ENCODE assay signal across 21 cellular contexts in the genomic region with DNA sequence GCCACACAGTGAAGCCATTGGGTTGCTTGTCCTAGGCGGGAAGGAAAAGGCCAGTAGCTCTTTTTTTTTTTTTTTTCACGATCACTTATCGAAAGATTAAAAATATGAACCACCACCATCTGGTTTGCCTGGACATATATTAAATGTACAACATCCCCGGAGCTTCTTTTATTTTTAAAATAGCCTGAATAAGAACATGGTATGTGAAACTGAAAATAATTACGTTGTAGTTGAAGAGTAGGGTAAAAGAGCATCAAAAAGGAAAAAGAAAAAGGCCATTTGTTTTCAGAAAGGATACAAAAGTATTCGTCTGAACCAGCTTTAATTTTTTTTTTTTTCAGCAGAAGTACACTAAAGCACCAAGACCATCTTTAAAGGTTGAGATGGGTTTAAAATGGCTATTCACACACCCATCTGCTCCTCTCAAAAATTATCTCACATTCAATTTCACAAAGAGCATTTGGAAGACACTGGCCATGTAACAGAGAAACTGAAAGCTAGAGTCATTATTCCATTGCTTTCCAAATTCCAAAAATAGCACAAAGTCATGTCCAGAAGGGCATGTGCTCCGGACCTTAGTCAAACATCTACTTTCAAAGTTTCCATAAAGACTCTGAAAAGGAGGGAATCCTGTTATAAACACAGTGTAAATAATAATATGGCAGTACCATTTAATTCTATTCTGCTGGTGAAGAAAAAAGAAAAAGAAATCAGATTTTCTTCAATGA.
DNase-seq lines count a peak whose midpoint lies in the region; ATAC-seq, FAIRE-seq and TF ChIP-seq lines count a peak whose summit lies in the region.
"Had no signal": no experiment of that assay in that cellular context is flagged by ENCODE, and none has a peak within 500 bp of the region (broad histone marks: within the 10 kb centered on the region; RNA-seq: fewer than 3 reads in every experiment).

No MANE protein-coding gene starts in this region.

- no peak overlapping the region for H3K4me3 ChIP-seq in heart left ventricle
- no peak overlapping the region for H3K4me3 ChIP-seq in right atrium auricular region
- H3K4me3 ChIP-seq in HepG2 (replicated peaks in 1 of 3; ENCODE audit: insufficient read depth in 1 of 3, low read depth in 2 of 3, low read length in 3 of 3): peak overlapping the region in 1 of 3 experiments; percentile 9; a peak in 2 of 6 replicates
- no peak overlapping the region for H3K4me3 ChIP-seq in BE2C (ENCODE audit: low read depth, low read length)
- H3K4me3 ChIP-seq: A549, GM23338, PC-9 had no signal

- intact Hi-C loops in heart left ventricle (cut with DNase I) (loop anchor here in 1 of 10 donors (10.0 kb wide), 1 partner anchor 64 kb away; no protein-coding TSS in a partner anchor), HepG2 (cut with micrococcal nuclease; ENCODE audit: unreplicated experiment) (no loop called here)

- H3K4me1 ChIP-seq in heart left ventricle (peaks cover 0 to 7% (median 0%) of the 10 kb centered on the region in 12 donors), right atrium auricular region (no peaks in the 10 kb centered on the region), HepG2 (ENCODE audit: insufficient read depth, low read length) (peaks cover 15% of the 10 kb centered on the region), BE2C (no peaks in the 10 kb centered on the region)
- H3K4me1 ChIP-seq: A549 had no signal

- CTCF ChIA-PET in HepG2 (lab: Yijun Ruan, JAX; ENCODE audit: low intra/inter-chr PET ratio, low total read pairs): no interaction called here

- no peak for TF ChIP-seq RAD21 in HepG2 (CRISPR knock-in tag; IDR thresholded peaks at IDR 0.05)

- H3K27me3 ChIP-seq in heart left ventricle: no peaks in the 10 kb centered on the region
- no peaks in the 10 kb centered on the region for H3K27me3 ChIP-seq in right atrium auricular region
- H3K27me3 ChIP-seq in HepG2 (ENCODE audit: control insufficient read depth in 1 of 2, insufficient read depth in 2 of 2, low read length in 2 of 2): no peaks in the 10 kb centered on the region
- H3K27me3 ChIP-seq in BE2C: no peaks in the 10 kb centered on the region

- H3K79me2 ChIP-seq in HepG2 (ENCODE audit: insufficient read depth, low read length): no peaks in the 10 kb centered on the region

- ATAC-seq in heart left ventricle (peak in 3 of 4 donors; percentile 36 to 71 (median 67)), HepG2 (peak; percentile 35; the same call in 1 of the 3 replicates), GM21737 (IDR thresholded peaks at IDR 0.05; ENCODE audit: unreplicated experiment) (no peak)
- ATAC-seq in activated naive CD8-positive, alpha-beta T cell treated with anti-CD3 and anti-CD28 coated beads, Interleukin-2, amount 50 U/mL, for 24 hours: no peak
- ATAC-seq: A549, GM23338 had no signal

- no peak overlapping the region for H2AFZ ChIP-seq in HepG2 (ENCODE audit: low read length)
- H2AFZ ChIP-seq: PC-9 had no signal

- no peak for DNase-seq in heart left ventricle
- no peak for DNase-seq in right atrium auricular region (ENCODE audit: low spot score)
- DNase-seq in glutamatergic neuron: no peak
- no peak for DNase-seq in HepG2 (ENCODE audit: low spot score)
- DNase-seq in activated naive CD8-positive, alpha-beta T cell treated with anti-CD3 and anti-CD28 coated beads, Interleukin-2, amount 50 U/mL, for 24 hours: no peak
- no peak for DNase-seq in BE2C
- DNase-seq in A172 (ENCODE audit: low spot score): no peak
- DNase-seq: AML-193; CD4-positive, CD25-positive, alpha-beta regulatory T cell; DMS79; KG1; NCI-H1105 treated with DMSO at 0.1 percent for 48 hours; NCI-H187; NCI-H69; PC-9 had no signal

- H3K9ac ChIP-seq in HepG2 (ENCODE audit: insufficient read depth, low read depth, low read length): no peak overlapping the region

- no peaks in the 10 kb centered on the region for H3K36me3 Mint-ChIP-seq in glutamatergic neuron (ENCODE audit: unreplicated experiment)
- no peaks in the 10 kb centered on the region for H3K36me3 Mint-ChIP-seq in activated naive CD8-positive, alpha-beta T cell treated with anti-CD3 and anti-CD28 coated beads, Interleukin-2, amount 50 U/mL, for 24 hours (ENCODE audit: low read depth)
- H3K36me3 Mint-ChIP-seq: CD4-positive, CD25-positive, alpha-beta regulatory T cell had no signal

- POLR2A ChIA-PET in HepG2 (lab: Yijun Ruan, JAX): interaction anchor here (1.0 kb wide), 1 partner anchor 10 kb away, joined by 4 read pairs; no protein-coding TSS in a partner anchor

- no peaks in the 10 kb centered on the region for H3K9me3 Mint-ChIP-seq in glutamatergic neuron (ENCODE audit: unreplicated experiment)
- no peaks in the 10 kb centered on the region for H3K9me3 Mint-ChIP-seq in activated naive CD8-positive, alpha-beta T cell treated with anti-CD3 and anti-CD28 coated beads, Interleukin-2, amount 50 U/mL, for 24 hours
- H3K9me3 Mint-ChIP-seq: GM23338 had no signal

- H3K9me3 ChIP-seq in heart left ventricle: no peaks in the 10 kb centered on the region
- no peaks in the 10 kb centered on the region for H3K9me3 ChIP-seq in right atrium auricular region
- peaks cover 4% of the 10 kb centered on the region; the same call in 1 of the 2 replicates for H3K9me3 ChIP-seq in HepG2 (ENCODE audit: low read length)
- no peaks in the 10 kb centered on the region for H3K9me3 ChIP-seq in BE2C
- H3K9me3 ChIP-seq: A549 had no signal

- BruUV-seq in HepG2 (replicated peaks; lab: Mats Ljungman, UMichigan): no TSS peak

- H3K4me1 Mint-ChIP-seq in glutamatergic neuron (ENCODE audit: low read depth, unreplicated experiment): peaks cover 17% of the 10 kb centered on the region
- no peaks in the 10 kb centered on the region for H3K4me1 Mint-ChIP-seq in activated naive CD8-positive, alpha-beta T cell treated with anti-CD3 and anti-CD28 coated beads, Interleukin-2, amount 50 U/mL, for 24 hours
- H3K4me1 Mint-ChIP-seq: CD4-positive, CD25-positive, alpha-beta regulatory T cell had no signal

- FAIRE-seq in HepG2 (lab: Jason Lieb, UNC): no peak
- FAIRE-seq: A549, G401.6, GM12892, GM19239 had no signal

- peak overlapping the region; percentile 36 for H3K27ac Mint-ChIP-seq in glutamatergic neuron (ENCODE audit: unreplicated experiment)
- H3K27ac Mint-ChIP-seq in activated naive CD8-positive, alpha-beta T cell treated with anti-CD3 and anti-CD28 coated beads, Interleukin-2, amount 50 U/mL, for 24 hours: no peak overlapping the region
- H3K27ac Mint-ChIP-seq: CD4-positive, CD25-positive, alpha-beta regulatory T cell; GM23338 had no signal

- in situ Hi-C loops in HepG2 (cut with HindIII; ENCODE audit: extremely low pct_ligation_motif_present, low pct_unique_long_range_greater_than_20kb): no loop called here

- TF ChIP-seq EP300 in HepG2 (IDR thresholded peaks at IDR 0.05; ENCODE audit: low read depth in 2 of 2, low read length in 2 of 2) (no peak), HepG2 (CRISPR knock-in tag; IDR thresholded peaks at IDR 0.05; ENCODE audit: borderline replicate concordance) (no peak)

- H3K36me3 ChIP-seq in heart left ventricle: no peaks in the 10 kb centered on the region
- no peaks in the 10 kb centered on the region for H3K36me3 ChIP-seq in right atrium auricular region
- H3K36me3 ChIP-seq in HepG2 (replicated peaks in 1 of 2; ENCODE audit: control insufficient read depth in 1 of 2, insufficient read depth in 2 of 2, low read length in 2 of 2): no peaks in the 10 kb centered on the region
- no peaks in the 10 kb centered on the region for H3K36me3 ChIP-seq in BE2C

- H3K4me3 Mint-ChIP-seq in glutamatergic neuron (ENCODE audit: unreplicated experiment): peak overlapping the region; percentile 40
- no peak overlapping the region for H3K4me3 Mint-ChIP-seq in activated naive CD8-positive, alpha-beta T cell treated with anti-CD3 and anti-CD28 coated beads, Interleukin-2, amount 50 U/mL, for 24 hours
- H3K4me3 Mint-ChIP-seq: CD4-positive, CD25-positive, alpha-beta regulatory T cell; GM23338 had no signal

- no peaks in the 10 kb centered on the region for H4K20me1 ChIP-seq in HepG2 (ENCODE audit: insufficient read depth, low read length)

- H3K27me3 Mint-ChIP-seq in glutamatergic neuron (ENCODE audit: unreplicated experiment): no peaks in the 10 kb centered on the region
- no peaks in the 10 kb centered on the region for H3K27me3 Mint-ChIP-seq in activated naive CD8-positive, alpha-beta T cell treated with anti-CD3 and anti-CD28 coated beads, Interleukin-2, amount 50 U/mL, for 24 hours
- H3K27me3 Mint-ChIP-seq: CD4-positive, CD25-positive, alpha-beta regulatory T cell had no signal

- WGBS in heart left ventricle, 4 donors: 66 to 78% (median 69%) methylated on average over 7 of the region's 7 CpGs
- 26% methylated on average over 7 of the region's 7 CpGs for WGBS in HepG2 (ENCODE audit: low lambda C conversion rate)

- H3K4me2 ChIP-seq in HepG2 (ENCODE audit: low read depth, low read length): peak overlapping the region; percentile 19; the same call in 1 of the 2 replicates
- H3K4me2 ChIP-seq: A549, GM23338, PC-9 had no signal

- TF ChIP-seq CTCF in heart left ventricle (IDR thresholded peaks at IDR 0.05): no peak
- no peak for TF ChIP-seq CTCF in right atrium auricular region (IDR thresholded peaks at IDR 0.05)
- TF ChIP-seq CTCF in glutamatergic neuron (IDR thresholded peaks at IDR 0.05; ENCODE audit: partially characterized antibody, unreplicated experiment): no peak
- no peak for TF ChIP-seq CTCF in HepG2 (CRISPR knock-in tag; IDR thresholded peaks at IDR 0.05)
- TF ChIP-seq CTCF in BE2C (IDR thresholded peaks at IDR 0.05; ENCODE audit: low read depth, low read length): no peak

- no peak for TF ChIP-seq POLR2A in heart left ventricle (IDR thresholded peaks at IDR 0.05)
- no peak for TF ChIP-seq POLR2A in HepG2 (IDR thresholded peaks at IDR 0.05; ENCODE audit: insufficient read depth in 1 of 2, low read depth in 2 of 2, low read length in 2 of 2)

- peak overlapping the region in 7 of 12 donors; percentile 2 to 41 (median 21) for H3K27ac ChIP-seq in heart left ventricle
- peak overlapping the region in 1 of 2 donors; percentile 47 for H3K27ac ChIP-seq in right atrium auricular region
- H3K27ac ChIP-seq in HepG2 (ENCODE audit: extremely low read length, insufficient read depth, low read length): no peak overlapping the region
- H3K27ac ChIP-seq: A549, PC-9 had no signal

TF ChIP-seq in HepG2, 621 proteins besides CTCF, POLR2A, EP300 and RAD21 (continues in another document):
- no peak for TF ChIP-seq SRF (IDR thresholded peaks at IDR 0.05; ENCODE audit: low read depth, low read length)
- TF ChIP-seq MEF2D (CRISPR knock-in tag; IDR thresholded peaks at IDR 0.05): peak; percentile 92
- no peak for TF ChIP-seq ZNF333 (CRISPR knock-in tag; IDR thresholded peaks at IDR 0.05; ENCODE audit: borderline replicate concordance)
- no peak for TF ChIP-seq ZMAT3 (CRISPR knock-in tag; conservative IDR thresholded peaks at IDR 0.05)
- TF ChIP-seq ADNP (CRISPR knock-in tag; IDR thresholded peaks at IDR 0.05): no peak
- TF ChIP-seq TCF7 (IDR thresholded peaks at IDR 0.05; ENCODE audit: low read depth): no peak
- no peak for TF ChIP-seq RFX5 (IDR thresholded peaks at IDR 0.05; ENCODE audit: low read depth, low read length)
- TF ChIP-seq, protein P1, sequence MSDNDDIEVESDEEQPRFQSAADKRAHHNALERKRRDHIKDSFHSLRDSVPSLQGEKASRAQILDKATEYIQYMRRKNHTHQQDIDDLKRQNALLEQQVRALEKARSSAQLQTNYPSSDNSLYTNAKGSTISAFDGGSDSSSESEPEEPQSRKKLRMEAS (IDR thresholded peaks at IDR 0.05): peak; percentile 38; the same call in 1 of the 2 replicates
- TF ChIP-seq EEA1 (CRISPR knock-in tag; IDR thresholded peaks at IDR 0.05; ENCODE audit: borderline replicate concordance): no peak

Comparison
In these comparisons a context has a peak if more than half of its experiments do, and no peak if none do; other contexts are left out.
1. ATAC-seq: peak in heart left ventricle (3 of 4) and HepG2 (single experiment); none in GM21737 (single experiment) and activated naive CD8-positive, alpha-beta T cell treated with anti-CD3 and anti-CD28 coated beads, Interleukin-2, amount 50 U/mL, for 24 hours (single experiment).